Comparison of ENCODE assay signal across 21 cellular contexts in genomic region chr2:84841577-84841976, GRCh38. TPM values are rescaled to one million over a fixed set of nuclear protein-coding genes. Genes with fewer than 3 reads are reported as not detected.
DNase-seq lines count a peak whose midpoint lies in the region; ATAC-seq and TF ChIP-seq lines count a peak whose summit lies in the region.
"Had no signal": no experiment of that assay in that cellular context is flagged by ENCODE, and none has a peak within 500 bp of the region (broad histone marks: within the 10 kb centered on the region; RNA-seq: fewer than 3 reads in every experiment).

No MANE protein-coding gene starts in this region.

- H2BK5ac ChIP-seq in IMR-90 (ENCODE audit: low read depth, low read length, poor library complexity, severe bottlenecking) = no peak overlapping the region

- peaks cover 4% of the 10 kb centered on the region for H3K9me3 Mint-ChIP-seq in activated naive CD4-positive, alpha-beta T cell treated with anti-CD3 and anti-CD28 coated beads for 36 hours
- peaks cover 1% of the 10 kb centered on the region for H3K9me3 Mint-ChIP-seq in activated T-helper 1 cell treated with anti-CD3 and anti-CD28 coated beads, Interleukin-12 subunit alpha, Interleukin-12 subunit beta, Interleukin-2, Interleukin-4 antibody, amounts not matched to agents 30 ng/mL and 10 ng/mL and 1 ng/mL, durations not matched to agents 14 hours and 24 hours and 36 hours
- peaks cover 0 to 8% (median 2%) of the 10 kb centered on the region in 11 donors for H3K9me3 Mint-ChIP-seq in naive thymus-derived CD4-positive, alpha-beta T cell

- H2BK120ac ChIP-seq in IMR-90 (ENCODE audit: low read depth, low read length) = no peak overlapping the region

- no peaks in the 10 kb centered on the region for H3K27me3 Mint-ChIP-seq in activated naive CD4-positive, alpha-beta T cell treated with anti-CD3 and anti-CD28 coated beads for 36 hours (ENCODE audit: low read depth)
- no peaks in the 10 kb centered on the region for H3K27me3 Mint-ChIP-seq in activated T-helper 1 cell treated with anti-CD3 and anti-CD28 coated beads, Interleukin-12 subunit alpha, Interleukin-12 subunit beta, Interleukin-2, Interleukin-4 antibody, amounts not matched to agents 30 ng/mL and 10 ng/mL and 1 ng/mL, durations not matched to agents 14 hours and 24 hours and 36 hours (ENCODE audit: insufficient read depth)
- no peaks in the 10 kb centered on the region for H3K27me3 Mint-ChIP-seq in naive thymus-derived CD4-positive, alpha-beta T cell
- H3K27me3 Mint-ChIP-seq: activated B cell treated with CpG ODN at 0.5 μM for 24 hours had no signal

- peaks cover 89% of the 10 kb centered on the region for H3K4me1 Mint-ChIP-seq in activated naive CD4-positive, alpha-beta T cell treated with anti-CD3 and anti-CD28 coated beads for 36 hours (ENCODE audit: low read depth)
- H3K4me1 Mint-ChIP-seq in activated T-helper 1 cell treated with anti-CD3 and anti-CD28 coated beads, Interleukin-12 subunit alpha, Interleukin-12 subunit beta, Interleukin-2, Interleukin-4 antibody, amounts not matched to agents 30 ng/mL and 10 ng/mL and 1 ng/mL, durations not matched to agents 14 hours and 24 hours and 36 hours (ENCODE audit: low read depth) = peaks cover 68% of the 10 kb centered on the region
- H3K4me1 Mint-ChIP-seq in naive thymus-derived CD4-positive, alpha-beta T cell = peaks cover 61 to 97% (median 90%) of the 10 kb centered on the region in 7 donors

- 0 out of 3 replicates have a peak overlapping the region, but pooled peaks have one; percentile 66 for H2BK15ac ChIP-seq in IMR-90 (ENCODE audit: low read depth, low read length)

- H3K9me3 ChIP-seq in IMR-90 (ENCODE audit: control insufficient read depth, insufficient read depth, low read length) = no peaks in the 10 kb centered on the region
- no peaks in the 10 kb centered on the region for H3K9me3 ChIP-seq in naive thymus-derived CD4-positive, alpha-beta T cell (ENCODE audit: control insufficient read depth in 2 of 3, low read length in 3 of 3)
- H3K9me3 ChIP-seq: pancreas, right atrium auricular region had no signal

- 0 out of 2 replicates have a peak overlapping the region, but pooled peaks have one; percentile 49 for H2AK5ac ChIP-seq in IMR-90 (ENCODE audit: low read depth, low read length)

- H2AFZ ChIP-seq in IMR-90 (replicated peaks; ENCODE audit: low read length, poor library complexity) = no peak overlapping the region

- in situ Hi-C loops in IMR-90 (cut with MboI; ENCODE audit: low sequenced_read_pairs) = no loop called here

- TF ChIP-seq CTCF in IMR-90 (conservative IDR thresholded peaks at IDR 0.05; ENCODE audit: low read depth, low read length) (no peak), foreskin fibroblast (IDR thresholded peaks at IDR 0.05; ENCODE audit: low read depth, low read length) (no peak)

- H4K5ac ChIP-seq in IMR-90 (ENCODE audit: low read depth, low read length) = no peak overlapping the region

- H4K91ac ChIP-seq in IMR-90 (ENCODE audit: insufficient read depth, low read depth, low read length) = no peak overlapping the region

- TF ChIP-seq RAD21 in IMR-90 (IDR thresholded peaks at IDR 0.05; ENCODE audit: low read length) = no peak

- dilution Hi-C loops in IMR-90 (cut with HindIII; ENCODE audit: low sequenced_read_pairs, unreplicated experiment) = no loop called here

- no peak overlapping the region for H3K4ac ChIP-seq in IMR-90 (ENCODE audit: low read depth, low read length)

- H4K20me1 ChIP-seq in IMR-90 (ENCODE audit: insufficient read depth, low read length) = no peaks in the 10 kb centered on the region

- peaks cover 23% of the 10 kb centered on the region for H3K4me1 ChIP-seq in IMR-90 (ENCODE audit: control insufficient read depth, insufficient read depth, low read length)
- peaks cover 82 to 97% of the 10 kb centered on the region in 2 donors for H3K4me1 ChIP-seq in naive thymus-derived CD4-positive, alpha-beta T cell (ENCODE audit: control insufficient read depth in 2 of 2, insufficient read depth in 2 of 2, low read length in 2 of 2)
- H3K4me1 ChIP-seq: pancreas, right atrium auricular region had no signal

- no peak overlapping the region for H2BK20ac ChIP-seq in IMR-90 (ENCODE audit: low read depth, low read length)

- peak overlapping the region; percentile 80 for H3K27ac Mint-ChIP-seq in activated naive CD4-positive, alpha-beta T cell treated with anti-CD3 and anti-CD28 coated beads for 36 hours
- peak overlapping the region; percentile 59 for H3K27ac Mint-ChIP-seq in activated T-helper 1 cell treated with anti-CD3 and anti-CD28 coated beads, Interleukin-12 subunit alpha, Interleukin-12 subunit beta, Interleukin-2, Interleukin-4 antibody, amounts not matched to agents 30 ng/mL and 10 ng/mL and 1 ng/mL, durations not matched to agents 14 hours and 24 hours and 36 hours
- H3K27ac Mint-ChIP-seq in naive thymus-derived CD4-positive, alpha-beta T cell = peak overlapping the region in 8 of 9 donors; percentile 78 to 99 (median 96)
- H3K27ac Mint-ChIP-seq: activated B cell treated with CpG ODN at 0.5 μM for 24 hours had no signal

- H2AK9ac ChIP-seq in IMR-90 (replicated peaks; ENCODE audit: low read depth, low read length, poor library complexity) = peak overlapping the region; percentile 45

- no peak for TF ChIP-seq POLR2A in IMR-90 (IDR thresholded peaks at IDR 0.05; ENCODE audit: low read depth, low read length)

- H3K4me3 ChIP-seq in IMR-90 (ENCODE audit: insufficient read depth, low read depth, low read length) = no peak overlapping the region
- peak overlapping the region; percentile 43 for H3K4me3 ChIP-seq in naive thymus-derived CD4-positive, alpha-beta T cell (ENCODE audit: low read length)
- no peak overlapping the region for H3K4me3 ChIP-seq in foreskin fibroblast (ENCODE audit: low read depth in 1 of 2, low read length in 2 of 2)
- H3K4me3 ChIP-seq: pancreas, right atrium auricular region, SK-N-MC, tibial nerve had no signal

- no peak overlapping the region for H3K4me2 ChIP-seq in IMR-90 (ENCODE audit: low read depth, low read length)

- DNase-seq in activated naive CD4-positive, alpha-beta T cell treated with anti-CD3 and anti-CD28 coated beads for 36 hours = no peak
- DNase-seq in activated naive CD4-positive, alpha-beta T cell treated with Interleukin-2 at 50 U/mL for 16 hours = no peak
- DNase-seq in IMR-90 = no peak
- no peak for DNase-seq in activated T-helper 1 cell treated with anti-CD3 and anti-CD28 coated beads, Interleukin-12 subunit alpha, Interleukin-12 subunit beta, Interleukin-2, Interleukin-4 antibody, amounts not matched to agents 30 ng/mL and 10 ng/mL and 1 ng/mL, durations not matched to agents 14 hours and 24 hours and 36 hours (ENCODE audit: low spot score)
- DNase-seq in naive thymus-derived CD4-positive, alpha-beta T cell = peak in 7 of 9 donors; percentile 55 to 81 (median 73)
- no peak for DNase-seq in foreskin fibroblast
- DNase-seq: activated B cell treated with CpG ODN at 0.5 μM for 24 hours; activated effector memory CD4-positive, alpha-beta T cell treated with anti-CD3 and anti-CD28 coated beads, Interleukin-2, amount 50 U/mL, for 16 hours; anterior cingulate cortex; islet precursor cell; NCI-H1092; NCI-H187; NCI-H524 treated with DMSO at 0.1 percent for 48 hours; pancreas; RPMI8226; stimulated activated CD4-positive, alpha-beta T cell treated with anti-CD3 and anti-CD28 coated beads, Interleukin-4, amount 100 ng/mL, for 24 hours had no signal

- BruUV-seq in IMR-90 (replicated peaks; lab: Mats Ljungman, UMichigan) = no TSS peak

- H3K27me3 ChIP-seq in IMR-90 (ENCODE audit: control insufficient read depth, insufficient read depth, low read length) = no peaks in the 10 kb centered on the region
- H3K27me3 ChIP-seq in naive thymus-derived CD4-positive, alpha-beta T cell (ENCODE audit: control insufficient read depth in 2 of 2, insufficient read depth in 2 of 2, low read length in 2 of 2) = no peaks in the 10 kb centered on the region
- H3K27me3 ChIP-seq: pancreas, right atrium auricular region, tibial nerve had no signal

- H3K9me1 ChIP-seq in IMR-90 (ENCODE audit: insufficient read depth, low read length) = peaks cover 28% of the 10 kb centered on the region

- POLR2A ChIA-PET in IMR-90 (lab: Charles Lee; ENCODE audit: unreplicated experiment) = no interaction called here
- POLR2A ChIA-PET in naive thymus-derived CD4-positive, alpha-beta T cell (lab: Charles Lee) = interaction anchor here (0.5 to 13.0 kb wide), 20 partner anchors 9 to 1768 kb away, joined by 3 to 261 read pairs (median 6); partner anchors contain the start of genes TMSB10 and TRABD2A

- intact Hi-C loops in activated naive CD4-positive, alpha-beta T cell treated with anti-CD3 and anti-CD28 coated beads for 36 hours (cut with micrococcal nuclease) = loop anchor here (1.0 to 2.0 kb wide), 3 partner anchors 15 to 58 kb away; no protein-coding TSS in a partner anchor
- intact Hi-C loops in IMR-90 (cut with micrococcal nuclease) = no loop called here
- intact Hi-C loops in activated T-helper 1 cell treated with anti-CD3 and anti-CD28 coated beads, Interleukin-12 subunit alpha, Interleukin-12 subunit beta, Interleukin-2, Interleukin-4 antibody, amounts not matched to agents 30 ng/mL and 10 ng/mL and 1 ng/mL, durations not matched to agents 14 hours and 24 hours and 36 hours (cut with micrococcal nuclease) = no loop called here
- intact Hi-C loops in naive thymus-derived CD4-positive, alpha-beta T cell (cut with micrococcal nuclease) = loop anchor here in 1 of 2 donors (1.0 kb wide), 2 partner anchors 8 kb away; no protein-coding TSS in a partner anchor

- no peak overlapping the region for H3K18ac ChIP-seq in IMR-90 (ENCODE audit: low read depth, low read length)

- H4K8ac ChIP-seq in IMR-90 (ENCODE audit: low read depth in 2 of 2, low read length in 2 of 2) = no peak overlapping the region

- CTCF ChIA-PET in activated naive CD4-positive, alpha-beta T cell treated with anti-CD3 and anti-CD28 coated beads for 36 hours (lab: Charles Lee) = interaction anchor here (0.9 to 3.0 kb wide), 14 partner anchors 8 to 104 kb away, joined by 3 to 14 read pairs (median 4); partner anchors contain the start of gene TRABD2A
- CTCF ChIA-PET in IMR-90 (lab: Yijun Ruan, JAX) = interaction anchor here (1.6 kb wide), 1 partner anchor 84 kb away, joined by 5 read pairs; no protein-coding TSS in a partner anchor
- CTCF ChIA-PET in naive thymus-derived CD4-positive, alpha-beta T cell (lab: Charles Lee) = interaction anchor here (0.7 to 3.3 kb wide), 10 partner anchors 8 to 315 kb away, joined by 3 to 14 read pairs (median 4); partner anchors contain the start of gene TRABD2A

- ATAC-seq in IMR-90 (ENCODE audit: low read depth) = no peak
- ATAC-seq in naive thymus-derived CD4-positive, alpha-beta T cell = peak; percentile 41
- ATAC-seq in HG03025 (IDR thresholded peaks at IDR 0.05; ENCODE audit: low FRiP score, unreplicated experiment) = no peak
- ATAC-seq in GM18867 (IDR thresholded peaks at IDR 0.05; ENCODE audit: unreplicated experiment) = no peak
- ATAC-seq: pancreas had no signal

- peaks cover 29% of the 10 kb centered on the region for H3K36me3 Mint-ChIP-seq in activated naive CD4-positive, alpha-beta T cell treated with anti-CD3 and anti-CD28 coated beads for 36 hours (ENCODE audit: low read depth)
- peaks cover 47% of the 10 kb centered on the region for H3K36me3 Mint-ChIP-seq in activated T-helper 1 cell treated with anti-CD3 and anti-CD28 coated beads, Interleukin-12 subunit alpha, Interleukin-12 subunit beta, Interleukin-2, Interleukin-4 antibody, amounts not matched to agents 30 ng/mL and 10 ng/mL and 1 ng/mL, durations not matched to agents 14 hours and 24 hours and 36 hours (ENCODE audit: low read depth)
- peaks cover 29 to 73% (median 57%) of the 10 kb centered on the region in 5 donors for H3K36me3 Mint-ChIP-seq in naive thymus-derived CD4-positive, alpha-beta T cell

- WGBS in IMR-90 (ENCODE audit: extremely low coverage in 2 of 2, insufficient read length in 1 of 2), 2 experiments = 100% methylated on average over 2 of the region's 6 CpGs; no CpG with 5 or more reads in 1 of the 2 experiments

- H3K79me1 ChIP-seq in IMR-90 (ENCODE audit: low read depth in 1 of 2, low read length in 2 of 2) = peaks cover 26 to 32% of the 10 kb centered on the region in 2 experiments

- no peak overlapping the region for H3K56ac ChIP-seq in IMR-90 (ENCODE audit: extremely low read depth, insufficient read depth, low read length)

- no peak overlapping the region for H3K27ac ChIP-seq in IMR-90 (ENCODE audit: insufficient read depth, low read length)
- H3K27ac ChIP-seq in naive thymus-derived CD4-positive, alpha-beta T cell (ENCODE audit: low read depth, low read length) = peak overlapping the region; percentile 80
- H3K27ac ChIP-seq: pancreas, right atrium auricular region, SK-N-MC, tibial nerve had no signal

- peaks cover 3% of the 10 kb centered on the region for H3K36me3 ChIP-seq in IMR-90 (ENCODE audit: control insufficient read depth, insufficient read depth, low read length)
- H3K36me3 ChIP-seq in naive thymus-derived CD4-positive, alpha-beta T cell (ENCODE audit: control insufficient read depth in 2 of 3, insufficient read depth in 3 of 3, low read length in 3 of 3) = peaks cover 4 to 23% (median 22%) of the 10 kb centered on the region in 3 experiments
- H3K36me3 ChIP-seq: pancreas, right atrium auricular region, tibial nerve had no signal

- H3K14ac ChIP-seq in IMR-90 (replicated peaks; ENCODE audit: low read depth, low read length) = 0 out of 2 replicates have a peak overlapping the region, but pooled peaks have one; percentile 22

- peak overlapping the region; percentile 20 for H3K4me3 Mint-ChIP-seq in activated naive CD4-positive, alpha-beta T cell treated with anti-CD3 and anti-CD28 coated beads for 36 hours
- H3K4me3 Mint-ChIP-seq in activated T-helper 1 cell treated with anti-CD3 and anti-CD28 coated beads, Interleukin-12 subunit alpha, Interleukin-12 subunit beta, Interleukin-2, Interleukin-4 antibody, amounts not matched to agents 30 ng/mL and 10 ng/mL and 1 ng/mL, durations not matched to agents 14 hours and 24 hours and 36 hours = peak overlapping the region; percentile 10
- H3K4me3 Mint-ChIP-seq in naive thymus-derived CD4-positive, alpha-beta T cell = peak overlapping the region; percentile 75 to 90 (median 82)
- H3K4me3 Mint-ChIP-seq: activated B cell treated with CpG ODN at 0.5 μM for 24 hours had no signal

- H3K9ac ChIP-seq in IMR-90 (ENCODE audit: low read depth, low read length) = no peak overlapping the region

- H3K23ac ChIP-seq in IMR-90 (ENCODE audit: low read depth, low read length) = no peak overlapping the region

RNA-seq across cellular contexts. Expression of gene TRABD2A, which starts 39.3 kb away (rescaled TPM):
- 10 to 100 TPM; 40.4 to 41.7 TPM for total RNA-seq in activated naive CD4-positive, alpha-beta T cell treated with anti-CD3 and anti-CD28 coated beads for 36 hours
- total RNA-seq in IMR-90 (2012; rRNA removed) = 19.7 and 20.3 TPM in 2 replicates
- polyA plus RNA-seq in IMR-90 (2012; rRNA removed) = 15.3 and 17.6 TPM in 2 replicates
- polyA plus RNA-seq in IMR-90 (2012; cell fraction: cytosol; rRNA removed) = 8.1 and 12.6 TPM in 2 replicates
- polyA plus RNA-seq in IMR-90 (2012; cell fraction: nucleus; rRNA removed; ENCODE audit: low replicate concordance) = 7.4 and 9.4 TPM in 2 replicates
- 62.1 and 62.2 TPM in 2 replicates for total RNA-seq in activated T-helper 1 cell treated with anti-CD3 and anti-CD28 coated beads, Interleukin-12 subunit alpha, Interleukin-12 subunit beta, Interleukin-2, Interleukin-4 antibody, amounts not matched to agents 30 ng/mL and 10 ng/mL and 1 ng/mL, durations not matched to agents 14 hours and 24 hours and 36 hours
- total RNA-seq in naive thymus-derived CD4-positive, alpha-beta T cell = 100 to 1,000 TPM in 4 of 5 experiments, 10 to 100 TPM in 1; 75.0 to 288 (median 182) TPM
- polyA plus RNA-seq in naive thymus-derived CD4-positive, alpha-beta T cell = 100 to 1,000 TPM; 119 to 204 TPM

Comparison
In these comparisons a context has a peak if more than half of its experiments do, and no peak if none do; other contexts are left out.
1. DNase-seq: peak in naive thymus-derived CD4-positive, alpha-beta T cell (7 of 9); none in activated naive CD4-positive, alpha-beta T cell treated with anti-CD3 and anti-CD28 coated beads for 36 hours (single experiment), activated naive CD4-positive, alpha-beta T cell treated with Interleukin-2 at 50 U/mL for 16 hours (single experiment), IMR-90 (single experiment), activated T-helper 1 cell treated with anti-CD3 and anti-CD28 coated beads, Interleukin-12 subunit alpha, Interleukin-12 subunit beta, Interleukin-2, Interleukin-4 antibody, amounts not matched to agents 30 ng/mL and 10 ng/mL and 1 ng/mL, durations not matched to agents 14 hours and 24 hours and 36 hours (single experiment) and foreskin fibroblast (0 of 2).
2. H3K4me3 Mint-ChIP-seq: peak in every context shown above with its lines; median percentile 82 in naive thymus-derived CD4-positive, alpha-beta T cell; 20 in activated naive CD4-positive, alpha-beta T cell treated with anti-CD3 and anti-CD28 coated beads for 36 hours; 10 in activated T-helper 1 cell treated with anti-CD3 and anti-CD28 coated beads, Interleukin-12 subunit alpha, Interleukin-12 subunit beta, Interleukin-2, Interleukin-4 antibody, amounts not matched to agents 30 ng/mL and 10 ng/mL and 1 ng/mL, durations not matched to agents 14 hours and 24 hours and 36 hours.
3. Peak in every context shown above with its lines, with median percentiles within 50 percentile points of each other: H3K27ac Mint-ChIP-seq.